ENCODE assay signal across 16 cellular contexts in the genomic region with DNA sequence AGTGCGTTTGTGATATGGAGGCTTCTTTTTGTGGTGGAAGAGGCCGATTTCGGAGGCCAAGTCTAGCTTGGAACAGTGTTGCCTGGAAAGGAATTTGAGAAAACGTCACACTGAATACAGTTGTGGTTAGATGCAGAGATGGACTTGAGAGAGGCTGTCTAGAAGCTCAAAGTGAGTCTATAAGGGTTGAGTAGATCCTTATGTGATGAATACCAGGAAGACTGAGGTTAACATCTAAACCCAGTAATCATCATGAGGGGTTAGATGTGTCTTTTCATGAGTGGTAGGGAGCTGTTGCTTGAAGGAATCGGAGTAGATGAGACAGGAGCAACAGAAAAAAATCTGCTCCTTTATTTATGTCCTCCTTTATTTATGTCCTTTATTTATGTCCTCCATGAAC.
DNase-seq lines count a peak whose midpoint lies in the region; ATAC-seq and TF ChIP-seq lines count a peak whose summit lies in the region.
"Had no signal": no experiment of that assay in that cellular context is flagged by ENCODE, and none has a peak within 500 bp of the region (broad histone marks: within the 10 kb centered on the region; RNA-seq: fewer than 3 reads in every experiment).

No MANE protein-coding gene starts in this region.

- H3K79me2 ChIP-seq in mammary epithelial cell (ENCODE audit: insufficient read depth, low read length) = no peaks in the 10 kb centered on the region

- no peak for DNase-seq in mammary epithelial cell
- no peak for DNase-seq in breast epithelium (ENCODE audit: low spot score in 2 of 2)
- no peak for DNase-seq in immature natural killer cell
- no peak for DNase-seq in stimulated activated effector memory CD8-positive, alpha-beta T cell treated with anti-CD3 and anti-CD28 coated beads, Interleukin-12 subunit alpha, Interleukin-12 subunit beta, amount 100 ng/mL, for 72 hours (ENCODE audit: low spot score in 2 of 2)
- no peak for DNase-seq in NCI-H1048 (lab: John Stamatoyannopoulos, UW)
- no peak for DNase-seq in NCI-H774 (lab: John Stamatoyannopoulos, UW)
- DNase-seq: C1 segment of cervical spinal cord; Calu3; CD4-positive, alpha-beta memory T cell; COR-L47; DMS53; DMS79 treated with DMSO at 0.1 percent for 48 hours; GF-D8; GOT3; HFFc6 had no signal

- no peaks in the 10 kb centered on the region for H4K20me1 ChIP-seq in mammary epithelial cell (ENCODE audit: insufficient read depth, low read length)

- H3K4me1 ChIP-seq in mammary epithelial cell (ENCODE audit: insufficient read depth, low read length) (no peaks in the 10 kb centered on the region), breast epithelium (no peaks in the 10 kb centered on the region)
- H3K4me1 ChIP-seq: HAP-1 had no signal

- dilution Hi-C loops in mammary epithelial cell (cut with HindIII; ENCODE audit: low sequenced_read_pairs) = no loop called here

- peak overlapping the region; percentile 8 for H2AFZ ChIP-seq in mammary epithelial cell (ENCODE audit: low read depth, low read length)

- 68% methylated on average over 5 of the region's 5 CpGs for WGBS in mammary epithelial cell (ENCODE audit: low coverage, missing lambda C conversion rate)

- H3K4me3 ChIP-seq in mammary epithelial cell (replicated peaks in 1 of 3; ENCODE audit: insufficient read depth in 1 of 3, low read depth in 2 of 3, low read length in 3 of 3) (no peak overlapping the region), breast epithelium (no peak overlapping the region)
- H3K4me3 ChIP-seq: HAP-1 had no signal

- no peak overlapping the region for H3K9ac ChIP-seq in mammary epithelial cell (ENCODE audit: insufficient read depth, low read length)

- ATAC-seq in stimulated activated effector memory CD8-positive, alpha-beta T cell treated with anti-CD3 and anti-CD28 coated beads, Interleukin-12 subunit alpha, Interleukin-12 subunit beta, amount 100 ng/mL, for 72 hours = peak; percentile 36

- H3K27ac Mint-ChIP-seq in immature natural killer cell = peak overlapping the region in 3 of 6 donors; percentile 15 to 57 (median 51)
- H3K27ac Mint-ChIP-seq in stimulated activated effector memory CD8-positive, alpha-beta T cell treated with anti-CD3 and anti-CD28 coated beads, Interleukin-12 subunit alpha, Interleukin-12 subunit beta, amount 100 ng/mL, for 72 hours = no peak overlapping the region
- H3K27ac Mint-ChIP-seq: CD4-positive, alpha-beta memory T cell; HFFc6 had no signal

- intact Hi-C loops in mammary epithelial cell (cut with micrococcal nuclease) = no loop called here
- intact Hi-C loops in breast epithelium (cut with DNase I; ENCODE audit: low total_unique reads) = loop anchor here (5.0 kb wide), 1 partner anchor 609 kb away; no protein-coding TSS in a partner anchor

- no peaks in the 10 kb centered on the region for H3K9me3 ChIP-seq in mammary epithelial cell (replicated peaks; ENCODE audit: insufficient read depth, low read length)
- H3K9me3 ChIP-seq in breast epithelium = no peaks in the 10 kb centered on the region
- H3K9me3 ChIP-seq: HAP-1 had no signal

- no peak for TF ChIP-seq POLR2A in breast epithelium (IDR thresholded peaks at IDR 0.05)

- in situ Hi-C loops in mammary epithelial cell (cut with MboI; ENCODE audit: low sequenced_read_pairs in 2 of 2) = no loop called here

- CTCF ChIA-PET in mammary epithelial cell (lab: Charles Lee; ENCODE audit: low non-redundant PET) = no interaction called here

- H3K27me3 Mint-ChIP-seq in immature natural killer cell (ENCODE audit: low read depth in 3 of 3) = peaks cover 0 to 4% (median 4%) of the 10 kb centered on the region in 3 donors

- no TSS peak for BruUV-seq in mammary epithelial cell (replicated peaks; lab: Mats Ljungman, UMichigan)

- H3K27me3 ChIP-seq in mammary epithelial cell (ENCODE audit: insufficient read depth, low read length) = no peaks in the 10 kb centered on the region
- H3K27me3 ChIP-seq in breast epithelium = no peaks in the 10 kb centered on the region

- no peak overlapping the region for H3K4me2 ChIP-seq in mammary epithelial cell (ENCODE audit: insufficient read depth, low read depth, low read length)

- H3K36me3 Mint-ChIP-seq in immature natural killer cell = peaks cover 6 to 13% (median 9%) of the 10 kb centered on the region in 3 donors
- no peaks in the 10 kb centered on the region for H3K36me3 Mint-ChIP-seq in stimulated activated effector memory CD8-positive, alpha-beta T cell treated with anti-CD3 and anti-CD28 coated beads, Interleukin-12 subunit alpha, Interleukin-12 subunit beta, amount 100 ng/mL, for 72 hours
- H3K36me3 Mint-ChIP-seq: CD4-positive, alpha-beta memory T cell had no signal

- TF ChIP-seq CTCF in mammary epithelial cell (conservative IDR thresholded peaks at IDR 0.05 in 1 of 2, IDR thresholded peaks at IDR 0.05 in 1 of 2; ENCODE audit: extremely low read depth in 1 of 2, insufficient read depth in 1 of 2, low read depth in 1 of 2, low read length in 2 of 2) = no peak
- TF ChIP-seq CTCF in breast epithelium (IDR thresholded peaks at IDR 0.05) = no peak

- H3K4me1 Mint-ChIP-seq in immature natural killer cell = peaks cover 4 to 75% of the 10 kb centered on the region in 2 donors
- H3K4me1 Mint-ChIP-seq in stimulated activated effector memory CD8-positive, alpha-beta T cell treated with anti-CD3 and anti-CD28 coated beads, Interleukin-12 subunit alpha, Interleukin-12 subunit beta, amount 100 ng/mL, for 72 hours = peaks cover 6% of the 10 kb centered on the region
- H3K4me1 Mint-ChIP-seq: CD4-positive, alpha-beta memory T cell had no signal

- H3K4me3 Mint-ChIP-seq in immature natural killer cell = peak overlapping the region in 3 of 5 donors; percentile 4 to 19 (median 13)
- H3K4me3 Mint-ChIP-seq in stimulated activated effector memory CD8-positive, alpha-beta T cell treated with anti-CD3 and anti-CD28 coated beads, Interleukin-12 subunit alpha, Interleukin-12 subunit beta, amount 100 ng/mL, for 72 hours = no peak overlapping the region
- H3K4me3 Mint-ChIP-seq: CD4-positive, alpha-beta memory T cell; HFFc6 had no signal

- H3K9me3 Mint-ChIP-seq in immature natural killer cell = peaks cover 0 to 14% (median 2%) of the 10 kb centered on the region in 6 donors
- H3K9me3 Mint-ChIP-seq in stimulated activated effector memory CD8-positive, alpha-beta T cell treated with anti-CD3 and anti-CD28 coated beads, Interleukin-12 subunit alpha, Interleukin-12 subunit beta, amount 100 ng/mL, for 72 hours = peaks cover 4% of the 10 kb centered on the region
- H3K9me3 Mint-ChIP-seq: HFFc6 had no signal

- no peaks in the 10 kb centered on the region for H3K36me3 ChIP-seq in mammary epithelial cell (ENCODE audit: insufficient read depth, low read length)
- H3K36me3 ChIP-seq in breast epithelium = no peaks in the 10 kb centered on the region
- H3K36me3 ChIP-seq: HAP-1 had no signal

- H3K27ac ChIP-seq in mammary epithelial cell (ENCODE audit: insufficient read depth, low read depth, low read length) = no peak overlapping the region
- no peak overlapping the region for H3K27ac ChIP-seq in breast epithelium
